1 cellular context compared by ENCODE assay signal in the genomic region with DNA sequence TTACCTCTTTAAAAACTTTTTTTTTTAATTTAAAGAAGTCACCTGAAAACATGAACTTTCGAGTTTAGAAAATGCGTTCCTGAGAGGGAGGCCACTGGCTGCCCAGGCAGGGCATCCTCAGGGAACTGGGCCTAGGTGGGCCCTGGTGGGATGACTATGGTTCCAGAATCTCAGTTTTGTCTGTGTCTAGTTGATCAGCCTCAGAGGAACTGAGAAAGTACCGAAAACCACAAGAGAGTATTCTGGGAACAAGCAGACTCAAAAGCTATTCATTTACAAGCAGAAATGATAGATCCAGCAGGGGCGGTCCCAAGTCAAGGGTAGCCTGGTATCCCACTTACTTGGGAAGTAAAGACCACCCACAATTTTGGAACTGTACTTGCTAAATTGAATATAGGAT.
TF ChIP-seq lines count a peak whose summit lies in the region.

No MANE protein-coding gene starts in this region.

TF ChIP-seq in GM12878, 131 proteins besides CTCF, POLR2A, EP300 and RAD21 (continued from another document):
- TF ChIP-seq, protein P1, sequence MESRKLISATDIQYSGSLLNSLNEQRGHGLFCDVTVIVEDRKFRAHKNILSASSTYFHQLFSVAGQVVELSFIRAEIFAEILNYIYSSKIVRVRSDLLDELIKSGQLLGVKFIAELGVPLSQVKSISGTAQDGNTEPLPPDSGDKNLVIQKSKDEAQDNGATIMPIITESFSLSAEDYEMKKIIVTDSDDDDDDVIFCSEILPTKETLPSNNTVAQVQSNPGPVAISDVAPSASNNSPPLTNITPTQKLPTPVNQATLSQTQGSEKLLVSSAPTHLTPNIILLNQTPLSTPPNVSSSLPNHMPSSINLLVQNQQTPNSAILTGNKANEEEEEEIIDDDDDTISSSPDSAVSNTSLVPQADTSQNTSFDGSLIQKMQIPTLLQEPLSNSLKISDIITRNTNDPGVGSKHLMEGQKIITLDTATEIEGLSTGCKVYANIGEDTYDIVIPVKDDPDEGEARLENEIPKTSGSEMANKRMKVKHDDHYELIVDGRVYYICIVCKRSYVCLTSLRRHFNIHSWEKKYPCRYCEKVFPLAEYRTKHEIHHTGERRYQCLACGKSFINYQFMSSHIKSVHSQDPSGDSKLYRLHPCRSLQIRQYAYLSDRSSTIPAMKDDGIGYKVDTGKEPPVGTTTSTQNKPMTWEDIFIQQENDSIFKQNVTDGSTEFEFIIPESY (IDR thresholded peaks at IDR 0.05), result no peak
- TF ChIP-seq BACH1 (IDR thresholded peaks at IDR 0.05; ENCODE audit: borderline replicate concordance) (no peak), SIX5 (IDR thresholded peaks at IDR 0.05; ENCODE audit: low read depth, low read length, severe bottlenecking) (no peak), KAT2A (conservative IDR thresholded peaks at IDR 0.05; ENCODE audit: control insufficient read depth, low read depth, low read length) (no peak), DPF2 (IDR thresholded peaks at IDR 0.05) (no peak), TCF12 (IDR thresholded peaks at IDR 0.05; ENCODE audit: low read depth, low read length) (no peak), HDAC2 (IDR thresholded peaks at IDR 0.05) (no peak), TBL1XR1 (IDR thresholded peaks at IDR 0.05; ENCODE audit: low read depth, low read length) (no peak), SMAD1 (IDR thresholded peaks at IDR 0.05; ENCODE audit: low read depth, partially characterized antibody) (no peak), KLF5 (IDR thresholded peaks at IDR 0.05; ENCODE audit: partially characterized antibody) (no peak), ZNF384 (IDR thresholded peaks at IDR 0.05; ENCODE audit: borderline replicate concordance, low read depth, low read length) (no peak), SIN3A (IDR thresholded peaks at IDR 0.05; ENCODE audit: low read depth, low read length) (no peak), PAX8 (IDR thresholded peaks at IDR 0.05) (no peak), RBBP5 (conservative IDR thresholded peaks at IDR 0.05) (no peak), ESRRA (IDR thresholded peaks at IDR 0.05; ENCODE audit: low read length) (no peak), ZNF217 (IDR thresholded peaks at IDR 0.05) (no peak), HCFC1 (IDR thresholded peaks at IDR 0.05; ENCODE audit: low read length) (no peak), EED (IDR thresholded peaks at IDR 0.05; ENCODE audit: low read depth) (0 out of 2 replicates have a peak, but pooled peaks have one; percentile 34), CHD4 (IDR thresholded peaks at IDR 0.05) (no peak), CHD2 (IDR thresholded peaks at IDR 0.05; ENCODE audit: borderline replicate concordance, low read depth, low read length) (no peak), ZNF24 (IDR thresholded peaks at IDR 0.05) (no peak), RAD51 (IDR thresholded peaks at IDR 0.05) (no peak), SPI1 (IDR thresholded peaks at IDR 0.05; ENCODE audit: borderline replicate concordance, insufficient read depth, low read depth, low read length) (peak; percentile 93), IKZF2 (IDR thresholded peaks at IDR 0.05) (peak; percentile 71 to 74), MEF2A (IDR thresholded peaks at IDR 0.05; ENCODE audit: insufficient read depth, low read depth, low read length) (peak; percentile 71; the same call in 1 of the 2 replicates)
- TF ChIP-seq, protein P2, sequence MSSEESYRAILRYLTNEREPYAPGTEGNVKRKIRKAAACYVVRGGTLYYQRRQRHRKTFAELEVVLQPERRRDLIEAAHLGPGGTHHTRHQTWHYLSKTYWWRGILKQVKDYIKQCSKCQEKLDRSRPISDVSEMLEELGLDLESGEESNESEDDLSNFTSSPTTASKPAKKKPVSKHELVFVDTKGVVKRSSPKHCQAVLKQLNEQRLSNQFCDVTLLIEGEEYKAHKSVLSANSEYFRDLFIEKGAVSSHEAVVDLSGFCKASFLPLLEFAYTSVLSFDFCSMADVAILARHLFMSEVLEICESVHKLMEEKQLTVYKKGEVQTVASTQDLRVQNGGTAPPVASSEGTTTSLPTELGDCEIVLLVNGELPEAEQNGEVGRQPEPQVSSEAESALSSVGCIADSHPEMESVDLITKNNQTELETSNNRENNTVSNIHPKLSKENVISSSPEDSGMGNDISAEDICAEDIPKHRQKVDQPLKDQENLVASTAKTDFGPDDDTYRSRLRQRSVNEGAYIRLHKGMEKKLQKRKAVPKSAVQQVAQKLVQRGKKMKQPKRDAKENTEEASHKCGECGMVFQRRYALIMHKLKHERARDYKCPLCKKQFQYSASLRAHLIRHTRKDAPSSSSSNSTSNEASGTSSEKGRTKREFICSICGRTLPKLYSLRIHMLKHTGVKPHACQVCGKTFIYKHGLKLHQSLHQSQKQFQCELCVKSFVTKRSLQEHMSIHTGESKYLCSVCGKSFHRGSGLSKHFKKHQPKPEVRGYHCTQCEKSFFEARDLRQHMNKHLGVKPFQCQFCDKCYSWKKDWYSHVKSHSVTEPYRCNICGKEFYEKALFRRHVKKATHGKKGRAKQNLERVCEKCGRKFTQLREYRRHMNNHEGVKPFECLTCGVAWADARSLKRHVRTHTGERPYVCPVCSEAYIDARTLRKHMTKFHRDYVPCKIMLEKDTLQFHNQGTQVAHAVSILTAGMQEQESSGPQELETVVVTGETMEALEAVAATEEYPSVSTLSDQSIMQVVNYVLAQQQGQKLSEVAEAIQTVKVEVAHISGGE (CRISPR knock-in tag; IDR thresholded peaks at IDR 0.05), result no peak
- TF ChIP-seq, protein P3, sequence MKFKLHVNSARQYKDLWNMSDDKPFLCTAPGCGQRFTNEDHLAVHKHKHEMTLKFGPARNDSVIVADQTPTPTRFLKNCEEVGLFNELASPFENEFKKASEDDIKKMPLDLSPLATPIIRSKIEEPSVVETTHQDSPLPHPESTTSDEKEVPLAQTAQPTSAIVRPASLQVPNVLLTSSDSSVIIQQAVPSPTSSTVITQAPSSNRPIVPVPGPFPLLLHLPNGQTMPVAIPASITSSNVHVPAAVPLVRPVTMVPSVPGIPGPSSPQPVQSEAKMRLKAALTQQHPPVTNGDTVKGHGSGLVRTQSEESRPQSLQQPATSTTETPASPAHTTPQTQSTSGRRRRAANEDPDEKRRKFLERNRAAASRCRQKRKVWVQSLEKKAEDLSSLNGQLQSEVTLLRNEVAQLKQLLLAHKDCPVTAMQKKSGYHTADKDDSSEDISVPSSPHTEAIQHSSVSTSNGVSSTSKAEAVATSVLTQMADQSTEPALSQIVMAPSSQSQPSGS (IDR thresholded peaks at IDR 0.05; ENCODE audit: low read length), result no peak
- TF ChIP-seq, protein P4, sequence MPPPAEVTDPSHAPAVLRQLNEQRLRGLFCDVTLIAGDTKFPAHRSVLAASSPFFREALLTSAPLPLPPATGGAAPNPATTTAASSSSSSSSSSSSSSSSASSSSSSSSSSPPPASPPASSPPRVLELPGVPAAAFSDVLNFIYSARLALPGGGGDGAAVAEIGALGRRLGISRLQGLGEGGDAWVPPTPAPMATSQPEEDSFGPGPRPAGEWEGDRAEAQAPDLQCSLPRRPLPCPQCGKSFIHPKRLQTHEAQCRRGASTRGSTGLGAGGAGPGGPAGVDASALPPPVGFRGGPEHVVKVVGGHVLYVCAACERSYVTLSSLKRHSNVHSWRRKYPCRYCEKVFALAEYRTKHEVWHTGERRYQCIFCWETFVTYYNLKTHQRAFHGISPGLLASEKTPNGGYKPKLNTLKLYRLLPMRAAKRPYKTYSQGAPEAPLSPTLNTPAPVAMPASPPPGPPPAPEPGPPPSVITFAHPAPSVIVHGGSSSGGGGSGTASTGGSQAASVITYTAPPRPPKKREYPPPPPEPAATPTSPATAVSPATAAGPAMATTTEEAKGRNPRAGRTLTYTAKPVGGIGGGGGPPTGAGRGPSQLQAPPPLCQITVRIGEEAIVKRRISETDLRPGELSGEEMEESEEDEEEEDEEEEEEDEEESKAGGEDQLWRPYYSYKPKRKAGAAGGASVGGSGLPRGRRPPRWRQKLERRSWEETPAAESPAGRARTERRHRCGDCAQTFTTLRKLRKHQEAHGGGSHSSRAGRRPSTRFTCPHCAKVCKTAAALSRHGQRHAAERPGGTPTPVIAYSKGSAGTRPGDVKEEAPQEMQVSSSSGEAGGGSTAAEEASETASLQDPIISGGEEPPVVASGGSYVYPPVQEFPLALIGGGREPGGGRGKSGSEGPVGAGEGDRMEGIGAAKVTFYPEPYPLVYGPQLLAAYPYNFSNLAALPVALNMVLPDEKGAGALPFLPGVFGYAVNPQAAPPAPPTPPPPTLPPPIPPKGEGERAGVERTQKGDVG (CRISPR knock-in tag; IDR thresholded peaks at IDR 0.05), result no peak
- TF ChIP-seq, protein P5, sequence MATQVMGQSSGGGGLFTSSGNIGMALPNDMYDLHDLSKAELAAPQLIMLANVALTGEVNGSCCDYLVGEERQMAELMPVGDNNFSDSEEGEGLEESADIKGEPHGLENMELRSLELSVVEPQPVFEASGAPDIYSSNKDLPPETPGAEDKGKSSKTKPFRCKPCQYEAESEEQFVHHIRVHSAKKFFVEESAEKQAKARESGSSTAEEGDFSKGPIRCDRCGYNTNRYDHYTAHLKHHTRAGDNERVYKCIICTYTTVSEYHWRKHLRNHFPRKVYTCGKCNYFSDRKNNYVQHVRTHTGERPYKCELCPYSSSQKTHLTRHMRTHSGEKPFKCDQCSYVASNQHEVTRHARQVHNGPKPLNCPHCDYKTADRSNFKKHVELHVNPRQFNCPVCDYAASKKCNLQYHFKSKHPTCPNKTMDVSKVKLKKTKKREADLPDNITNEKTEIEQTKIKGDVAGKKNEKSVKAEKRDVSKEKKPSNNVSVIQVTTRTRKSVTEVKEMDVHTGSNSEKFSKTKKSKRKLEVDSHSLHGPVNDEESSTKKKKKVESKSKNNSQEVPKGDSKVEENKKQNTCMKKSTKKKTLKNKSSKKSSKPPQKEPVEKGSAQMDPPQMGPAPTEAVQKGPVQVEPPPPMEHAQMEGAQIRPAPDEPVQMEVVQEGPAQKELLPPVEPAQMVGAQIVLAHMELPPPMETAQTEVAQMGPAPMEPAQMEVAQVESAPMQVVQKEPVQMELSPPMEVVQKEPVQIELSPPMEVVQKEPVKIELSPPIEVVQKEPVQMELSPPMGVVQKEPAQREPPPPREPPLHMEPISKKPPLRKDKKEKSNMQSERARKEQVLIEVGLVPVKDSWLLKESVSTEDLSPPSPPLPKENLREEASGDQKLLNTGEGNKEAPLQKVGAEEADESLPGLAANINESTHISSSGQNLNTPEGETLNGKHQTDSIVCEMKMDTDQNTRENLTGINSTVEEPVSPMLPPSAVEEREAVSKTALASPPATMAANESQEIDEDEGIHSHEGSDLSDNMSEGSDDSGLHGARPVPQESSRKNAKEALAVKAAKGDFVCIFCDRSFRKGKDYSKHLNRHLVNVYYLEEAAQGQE (IDR thresholded peaks at IDR 0.05; ENCODE audit: low read depth, low read length), result no peak
- TF ChIP-seq, protein P6, sequence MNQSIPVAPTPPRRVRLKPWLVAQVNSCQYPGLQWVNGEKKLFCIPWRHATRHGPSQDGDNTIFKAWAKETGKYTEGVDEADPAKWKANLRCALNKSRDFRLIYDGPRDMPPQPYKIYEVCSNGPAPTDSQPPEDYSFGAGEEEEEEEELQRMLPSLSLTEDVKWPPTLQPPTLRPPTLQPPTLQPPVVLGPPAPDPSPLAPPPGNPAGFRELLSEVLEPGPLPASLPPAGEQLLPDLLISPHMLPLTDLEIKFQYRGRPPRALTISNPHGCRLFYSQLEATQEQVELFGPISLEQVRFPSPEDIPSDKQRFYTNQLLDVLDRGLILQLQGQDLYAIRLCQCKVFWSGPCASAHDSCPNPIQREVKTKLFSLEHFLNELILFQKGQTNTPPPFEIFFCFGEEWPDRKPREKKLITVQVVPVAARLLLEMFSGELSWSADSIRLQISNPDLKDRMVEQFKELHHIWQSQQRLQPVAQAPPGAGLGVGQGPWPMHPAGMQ (IDR thresholded peaks at IDR 0.05; ENCODE audit: borderline replicate concordance), result no peak
- TF ChIP-seq, protein P7, sequence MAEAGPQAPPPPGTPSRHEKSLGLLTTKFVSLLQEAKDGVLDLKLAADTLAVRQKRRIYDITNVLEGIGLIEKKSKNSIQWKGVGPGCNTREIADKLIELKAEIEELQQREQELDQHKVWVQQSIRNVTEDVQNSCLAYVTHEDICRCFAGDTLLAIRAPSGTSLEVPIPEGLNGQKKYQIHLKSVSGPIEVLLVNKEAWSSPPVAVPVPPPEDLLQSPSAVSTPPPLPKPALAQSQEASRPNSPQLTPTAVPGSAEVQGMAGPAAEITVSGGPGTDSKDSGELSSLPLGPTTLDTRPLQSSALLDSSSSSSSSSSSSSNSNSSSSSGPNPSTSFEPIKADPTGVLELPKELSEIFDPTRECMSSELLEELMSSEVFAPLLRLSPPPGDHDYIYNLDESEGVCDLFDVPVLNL (IDR thresholded peaks at IDR 0.05; ENCODE audit: low read depth, low read length), result no peak
- TF ChIP-seq, protein P8, sequence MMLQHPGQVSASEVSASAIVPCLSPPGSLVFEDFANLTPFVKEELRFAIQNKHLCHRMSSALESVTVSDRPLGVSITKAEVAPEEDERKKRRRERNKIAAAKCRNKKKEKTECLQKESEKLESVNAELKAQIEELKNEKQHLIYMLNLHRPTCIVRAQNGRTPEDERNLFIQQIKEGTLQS (IDR thresholded peaks at IDR 0.05; ENCODE audit: borderline replicate concordance, extremely low read depth, low read depth, low read length), result no peak
- TF ChIP-seq, protein P9, sequence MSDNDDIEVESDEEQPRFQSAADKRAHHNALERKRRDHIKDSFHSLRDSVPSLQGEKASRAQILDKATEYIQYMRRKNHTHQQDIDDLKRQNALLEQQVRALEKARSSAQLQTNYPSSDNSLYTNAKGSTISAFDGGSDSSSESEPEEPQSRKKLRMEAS (IDR thresholded peaks at IDR 0.05; ENCODE audit: low read depth, low read length), result no peak
- TF ChIP-seq, protein P10, sequence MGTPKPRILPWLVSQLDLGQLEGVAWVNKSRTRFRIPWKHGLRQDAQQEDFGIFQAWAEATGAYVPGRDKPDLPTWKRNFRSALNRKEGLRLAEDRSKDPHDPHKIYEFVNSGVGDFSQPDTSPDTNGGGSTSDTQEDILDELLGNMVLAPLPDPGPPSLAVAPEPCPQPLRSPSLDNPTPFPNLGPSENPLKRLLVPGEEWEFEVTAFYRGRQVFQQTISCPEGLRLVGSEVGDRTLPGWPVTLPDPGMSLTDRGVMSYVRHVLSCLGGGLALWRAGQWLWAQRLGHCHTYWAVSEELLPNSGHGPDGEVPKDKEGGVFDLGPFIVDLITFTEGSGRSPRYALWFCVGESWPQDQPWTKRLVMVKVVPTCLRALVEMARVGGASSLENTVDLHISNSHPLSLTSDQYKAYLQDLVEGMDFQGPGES (IDR thresholded peaks at IDR 0.05), result no peak
TF ChIP-seq in GM12878: peak in this region for 10.
